1 cellular context compared by ENCODE assay signal in genomic region chr20:31803552-31804291, GRCh38.
A peak's percentile ranks its signal among the peaks of the same experiment; 100 is the strongest.
TF ChIP-seq lines count a peak whose summit lies in the region.

No MANE protein-coding gene starts in this region.

TF ChIP-seq in endothelial cell of umbilical vein, 7 proteins besides CTCF, POLR2A, EP300 and RAD21:
- TF ChIP-seq GATA2 (IDR thresholded peaks at IDR 0.05; ENCODE audit: insufficient read depth, insufficient read length, low read depth, low read length) (peak; percentile 26), MYC (IDR thresholded peaks at IDR 0.05; ENCODE audit: low read depth, low read length) (no peak)
TF ChIP-seq in endothelial cell of umbilical vein: peak in this region for 1.
